1 cellular context compared by ENCODE assay signal in genomic region chr11:30322826-30323710, GRCh38.
A peak's percentile ranks its signal among the peaks of the same experiment; 100 is the strongest.
TF ChIP-seq lines count a peak whose summit lies in the region.

Gene ARL14EP, plus strand, starts transcription at chr11:30323104. Its CDS starts 7,845 bp downstream, at chr11:30330949.

TF ChIP-seq in K562, 482 proteins besides CTCF, POLR2A, EP300 and RAD21 (continued from another document and continues in another):
- TF ChIP-seq, protein P1, sequence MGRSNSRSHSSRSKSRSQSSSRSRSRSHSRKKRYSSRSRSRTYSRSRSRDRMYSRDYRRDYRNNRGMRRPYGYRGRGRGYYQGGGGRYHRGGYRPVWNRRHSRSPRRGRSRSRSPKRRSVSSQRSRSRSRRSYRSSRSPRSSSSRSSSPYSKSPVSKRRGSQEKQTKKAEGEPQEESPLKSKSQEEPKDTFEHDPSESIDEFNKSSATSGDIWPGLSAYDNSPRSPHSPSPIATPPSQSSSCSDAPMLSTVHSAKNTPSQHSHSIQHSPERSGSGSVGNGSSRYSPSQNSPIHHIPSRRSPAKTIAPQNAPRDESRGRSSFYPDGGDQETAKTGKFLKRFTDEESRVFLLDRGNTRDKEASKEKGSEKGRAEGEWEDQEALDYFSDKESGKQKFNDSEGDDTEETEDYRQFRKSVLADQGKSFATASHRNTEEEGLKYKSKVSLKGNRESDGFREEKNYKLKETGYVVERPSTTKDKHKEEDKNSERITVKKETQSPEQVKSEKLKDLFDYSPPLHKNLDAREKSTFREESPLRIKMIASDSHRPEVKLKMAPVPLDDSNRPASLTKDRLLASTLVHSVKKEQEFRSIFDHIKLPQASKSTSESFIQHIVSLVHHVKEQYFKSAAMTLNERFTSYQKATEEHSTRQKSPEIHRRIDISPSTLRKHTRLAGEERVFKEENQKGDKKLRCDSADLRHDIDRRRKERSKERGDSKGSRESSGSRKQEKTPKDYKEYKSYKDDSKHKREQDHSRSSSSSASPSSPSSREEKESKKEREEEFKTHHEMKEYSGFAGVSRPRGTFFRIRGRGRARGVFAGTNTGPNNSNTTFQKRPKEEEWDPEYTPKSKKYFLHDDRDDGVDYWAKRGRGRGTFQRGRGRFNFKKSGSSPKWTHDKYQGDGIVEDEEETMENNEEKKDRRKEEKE (IDR thresholded peaks at IDR 0.05; ENCODE audit: borderline replicate concordance in 1 of 2, control insufficient read depth in 1 of 2, low read depth in 2 of 2, low read length in 1 of 2) = peak in 1 of 2 experiments; percentile 80; a peak in 1 of 4 replicates
- 0 out of 2 replicates have a peak, but pooled peaks have one; percentile 4 for TF ChIP-seq TEAD4 (IDR thresholded peaks at IDR 0.05; ENCODE audit: low read length)
- TF ChIP-seq TEAD4 (CRISPR knock-in tag; IDR thresholded peaks at IDR 0.05; ENCODE audit: borderline replicate concordance) = peak; percentile 21; the same call in 1 of the 2 replicates
- peak; percentile 87; the same call in 1 of the 2 replicates for TF ChIP-seq MTA1 (IDR thresholded peaks at IDR 0.05; ENCODE audit: borderline replicate concordance)
- no peak for TF ChIP-seq ZNF518B (CRISPR knock-in tag; IDR thresholded peaks at IDR 0.05)
- TF ChIP-seq THAP12 (CRISPR knock-in tag; IDR thresholded peaks at IDR 0.05) = peak; percentile 99
- 0 out of 2 replicates have a peak, but pooled peaks have one; percentile 47 for TF ChIP-seq FOXP1 (CRISPR knock-in tag; IDR thresholded peaks at IDR 0.05)
- TF ChIP-seq YY1 (IDR thresholded peaks at IDR 0.05; ENCODE audit: borderline replicate concordance in 1 of 3, control insufficient read depth in 1 of 3, extremely low read depth in 1 of 3, insufficient read depth in 3 of 3, insufficient read length in 1 of 3, insufficient replicate concordance in 2 of 3, low read depth in 1 of 3, low read length in 2 of 3) = peak in 2 of 3 experiments; percentile 12 to 33
- TF ChIP-seq ZBTB2 (IDR thresholded peaks at IDR 0.05) = peak; percentile 84
- TF ChIP-seq ZNF124 (CRISPR knock-in tag; IDR thresholded peaks at IDR 0.05) = no peak
- TF ChIP-seq TAF1 (IDR thresholded peaks at IDR 0.05; ENCODE audit: control insufficient read depth, extremely low read depth, insufficient read depth, low read length, severe bottlenecking) = peak; percentile 92
- TF ChIP-seq LCOR (CRISPR knock-in tag; IDR thresholded peaks at IDR 0.05) = peak; percentile 91; the same call in 1 of the 2 replicates
- no peak for TF ChIP-seq MCM7 (IDR thresholded peaks at IDR 0.05)
- TF ChIP-seq ZNF644 (tag; IDR thresholded peaks at IDR 0.05; ENCODE audit: low read depth) = no peak
- TF ChIP-seq MTA3 (IDR thresholded peaks at IDR 0.05; ENCODE audit: borderline replicate concordance) = peak; percentile 92
- peak; percentile 91 for TF ChIP-seq GABPB1 (CRISPR knock-in tag; IDR thresholded peaks at IDR 0.05)
- no peak for TF ChIP-seq FOXM1 (IDR thresholded peaks at IDR 0.05; ENCODE audit: low read depth)
- TF ChIP-seq FOXM1 (CRISPR knock-in tag; IDR thresholded peaks at IDR 0.05; ENCODE audit: low read depth) = peak; percentile 87; the same call in 1 of the 2 replicates
- TF ChIP-seq ELF1 (tag; IDR thresholded peaks at IDR 0.05) = peak; percentile 49; the same call in 1 of the 2 replicates
- no peak for TF ChIP-seq GATA2 (CRISPR knock-in tag; IDR thresholded peaks at IDR 0.05)
- TF ChIP-seq, protein P2, sequence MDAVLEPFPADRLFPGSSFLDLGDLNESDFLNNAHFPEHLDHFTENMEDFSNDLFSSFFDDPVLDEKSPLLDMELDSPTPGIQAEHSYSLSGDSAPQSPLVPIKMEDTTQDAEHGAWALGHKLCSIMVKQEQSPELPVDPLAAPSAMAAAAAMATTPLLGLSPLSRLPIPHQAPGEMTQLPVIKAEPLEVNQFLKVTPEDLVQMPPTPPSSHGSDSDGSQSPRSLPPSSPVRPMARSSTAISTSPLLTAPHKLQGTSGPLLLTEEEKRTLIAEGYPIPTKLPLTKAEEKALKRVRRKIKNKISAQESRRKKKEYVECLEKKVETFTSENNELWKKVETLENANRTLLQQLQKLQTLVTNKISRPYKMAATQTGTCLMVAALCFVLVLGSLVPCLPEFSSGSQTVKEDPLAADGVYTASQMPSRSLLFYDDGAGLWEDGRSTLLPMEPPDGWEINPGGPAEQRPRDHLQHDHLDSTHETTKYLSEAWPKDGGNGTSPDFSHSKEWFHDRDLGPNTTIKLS (IDR thresholded peaks at IDR 0.05; ENCODE audit: borderline replicate concordance, low read depth) = peak; percentile 94
- TF ChIP-seq POLR2H (tag; IDR thresholded peaks at IDR 0.05; ENCODE audit: low read depth) = peak; percentile 94
- peak; percentile 88 for TF ChIP-seq MGA (IDR thresholded peaks at IDR 0.05)
